1 cellular context compared by ENCODE assay signal in the genomic region with DNA sequence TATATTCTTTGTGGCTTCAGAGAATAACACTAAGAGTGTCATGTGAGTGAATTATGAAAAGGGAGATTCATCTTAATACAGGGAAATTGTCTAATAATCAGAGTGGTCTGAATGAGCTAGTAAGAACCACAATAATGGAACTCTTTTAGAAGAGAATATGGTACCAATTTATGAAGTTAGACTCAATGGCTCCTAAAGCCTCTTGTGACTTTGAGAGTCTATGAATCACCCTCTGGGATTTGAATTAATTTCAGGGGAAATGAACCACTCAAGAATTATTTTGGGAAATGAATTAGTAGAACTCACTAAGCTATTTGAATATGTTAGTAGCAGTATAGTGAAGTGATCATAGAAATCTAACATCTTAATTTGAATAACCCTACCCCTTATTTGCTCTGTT.
TF ChIP-seq lines count a peak whose summit lies in the region.

No MANE protein-coding gene starts in this region.

TF ChIP-seq in HepG2, 621 proteins besides CTCF, POLR2A, EP300 and RAD21:
- no peak for TF ChIP-seq ELF1 (CRISPR knock-in tag; IDR thresholded peaks at IDR 0.05)
- TF ChIP-seq, protein P1, sequence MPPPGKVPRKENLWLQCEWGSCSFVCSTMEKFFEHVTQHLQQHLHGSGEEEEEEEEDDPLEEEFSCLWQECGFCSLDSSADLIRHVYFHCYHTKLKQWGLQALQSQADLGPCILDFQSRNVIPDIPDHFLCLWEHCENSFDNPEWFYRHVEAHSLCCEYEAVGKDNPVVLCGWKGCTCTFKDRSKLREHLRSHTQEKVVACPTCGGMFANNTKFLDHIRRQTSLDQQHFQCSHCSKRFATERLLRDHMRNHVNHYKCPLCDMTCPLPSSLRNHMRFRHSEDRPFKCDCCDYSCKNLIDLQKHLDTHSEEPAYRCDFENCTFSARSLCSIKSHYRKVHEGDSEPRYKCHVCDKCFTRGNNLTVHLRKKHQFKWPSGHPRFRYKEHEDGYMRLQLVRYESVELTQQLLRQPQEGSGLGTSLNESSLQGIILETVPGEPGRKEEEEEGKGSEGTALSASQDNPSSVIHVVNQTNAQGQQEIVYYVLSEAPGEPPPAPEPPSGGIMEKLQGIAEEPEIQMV (CRISPR knock-in tag; IDR thresholded peaks at IDR 0.05; ENCODE audit: low read depth): no peak
- no peak for TF ChIP-seq MTF2 (CRISPR knock-in tag; IDR thresholded peaks at IDR 0.05; ENCODE audit: borderline replicate concordance)
- TF ChIP-seq RBM22 (optimal IDR thresholded peaks at IDR 0.05; ENCODE audit: low read length): no peak
- no peak for TF ChIP-seq ZFX (CRISPR knock-in tag; IDR thresholded peaks at IDR 0.05; ENCODE audit: low read depth)
- no peak for TF ChIP-seq KDM5B (CRISPR knock-in tag; IDR thresholded peaks at IDR 0.05; ENCODE audit: borderline replicate concordance)
- no peak for TF ChIP-seq NFRKB (IDR thresholded peaks at IDR 0.05)
- TF ChIP-seq SRSF9 (IDR thresholded peaks at IDR 0.05; ENCODE audit: borderline replicate concordance, insufficient read depth, low read depth, low read length, poor library complexity, severe bottlenecking): no peak
- no peak for TF ChIP-seq NR2C2 (CRISPR knock-in tag; IDR thresholded peaks at IDR 0.05; ENCODE audit: borderline replicate concordance)
- TF ChIP-seq ATRX (CRISPR knock-in tag; IDR thresholded peaks at IDR 0.05; ENCODE audit: borderline replicate concordance): no peak
- TF ChIP-seq, protein P2, sequence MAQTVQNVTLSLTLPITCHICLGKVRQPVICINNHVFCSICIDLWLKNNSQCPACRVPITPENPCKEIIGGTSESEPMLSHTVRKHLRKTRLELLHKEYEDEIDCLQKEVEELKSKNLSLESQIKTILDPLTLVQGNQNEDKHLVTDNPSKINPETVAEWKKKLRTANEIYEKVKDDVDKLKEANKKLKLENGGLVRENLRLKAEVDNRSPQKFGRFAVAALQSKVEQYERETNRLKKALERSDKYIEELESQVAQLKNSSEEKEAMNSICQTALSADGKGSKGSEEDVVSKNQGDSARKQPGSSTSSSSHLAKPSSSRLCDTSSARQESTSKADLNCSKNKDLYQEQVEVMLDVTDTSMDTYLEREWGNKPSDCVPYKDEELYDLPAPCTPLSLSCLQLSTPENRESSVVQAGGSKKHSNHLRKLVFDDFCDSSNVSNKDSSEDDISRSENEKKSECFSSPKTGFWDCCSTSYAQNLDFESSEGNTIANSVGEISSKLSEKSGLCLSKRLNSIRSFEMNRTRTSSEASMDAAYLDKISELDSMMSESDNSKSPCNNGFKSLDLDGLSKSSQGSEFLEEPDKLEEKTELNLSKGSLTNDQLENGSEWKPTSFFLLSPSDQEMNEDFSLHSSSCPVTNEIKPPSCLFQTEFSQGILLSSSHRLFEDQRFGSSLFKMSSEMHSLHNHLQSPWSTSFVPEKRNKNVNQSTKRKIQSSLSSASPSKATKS (CRISPR knock-in tag; IDR thresholded peaks at IDR 0.05): no peak
- TF ChIP-seq MAFF (IDR thresholded peaks at IDR 0.05; ENCODE audit: low read depth, low read length): no peak
- no peak for TF ChIP-seq MEF2D (CRISPR knock-in tag; IDR thresholded peaks at IDR 0.05)
